7 cellular contexts compared by ENCODE assay signal in genomic region chr16:22546630-22547029, GRCh38. TPM values are rescaled to one million over a fixed set of nuclear protein-coding genes. Genes with fewer than 3 reads are reported as not detected.
DNase-seq lines count a peak whose midpoint lies in the region; ATAC-seq, FAIRE-seq and TF ChIP-seq lines count a peak whose summit lies in the region.
"Not testable (repeated sequence)": the region's sequence is repeated elsewhere in the genome, so short reads cannot be mapped to it uniquely, and the experiment has no call there.

No MANE protein-coding gene starts in this region.

- H3K4me3 ChIP-seq in A549; H7 (ENCODE audit: insufficient read depth, low read depth, low read length); Karpas-422 (ENCODE audit: low read length); K562; esophagus muscularis mucosa; osteoblast (ENCODE audit: insufficient read depth, low read length): not testable (repeated sequence)

- H3K27ac ChIP-seq in A549; Karpas-422 (ENCODE audit: low read length); K562 (ENCODE audit: extremely low read depth, low read depth, low read length); esophagus muscularis mucosa (replicated peaks in 1 of 4); osteoblast (ENCODE audit: low read depth, low read length): not testable (repeated sequence)

- not testable (repeated sequence) for H3K9me2 ChIP-seq in Karpas-422 (replicated peaks; ENCODE audit: insufficient read depth, low read length)

- CTCF ChIA-PET in A549 (lab: Yijun Ruan, JAX); K562 (lab: Yijun Ruan, JAX; ENCODE audit: low intra/inter-chr PET ratio): not testable (repeated sequence)

- in situ Hi-C loops in K562 (cut with MboI) = not testable (repeated sequence)

- POLR2A ChIA-PET in A549 (lab: Yijun Ruan, JAX); K562 (lab: Yijun Ruan, JAX): not testable (repeated sequence)

- not testable (repeated sequence) for H3K9me3 ChIP-seq in A549; Karpas-422 (ENCODE audit: low read length); K562 (replicated peaks; ENCODE audit: control insufficient read depth, insufficient read depth, low read depth, low read length); esophagus muscularis mucosa; osteoblast (ENCODE audit: low read depth, low read length)

- intact Hi-C loops in K562 (cut with micrococcal nuclease); esophagus muscularis mucosa (cut with DNase I): not testable (repeated sequence)

- not testable (repeated sequence) for H3K27me3 ChIP-seq in H7 (ENCODE audit: control insufficient read depth, insufficient read depth, low read length); Karpas-422 (ENCODE audit: low read length); K562 (ENCODE audit: control insufficient read depth in 2 of 2, insufficient read depth in 2 of 2, low read length in 2 of 2); esophagus muscularis mucosa; osteoblast (ENCODE audit: insufficient read depth, low read length)

- not testable (repeated sequence) for DNase-seq in A549 (ENCODE audit: low read depth in 1 of 2, low spot score in 1 of 2)
- DNase-seq in H7 (peak; percentile 1), Karpas-422 (peak; percentile 40), RPMI7951 (ENCODE audit: low read depth) (peak; percentile 2), K562 (ENCODE audit: extremely low read depth in 1 of 4, low spot score in 3 of 4) (peak in 3 of 4 experiments; percentile 3 to 11 (median 6)), esophagus muscularis mucosa (ENCODE audit: extremely low spot score) (peak; percentile 53), osteoblast (ENCODE audit: insufficient read length, low spot score, missing footprints) (peak; percentile 26)

- H3K4me2 ChIP-seq in A549; Karpas-422 (ENCODE audit: low read depth, low read length, poor library complexity, severe bottlenecking); K562 (ENCODE audit: insufficient read depth, low read length); osteoblast (ENCODE audit: insufficient read depth, low read length): not testable (repeated sequence)

- peak in 1 of 2 experiments; percentile 39; a peak in 2 of 6 replicates for ATAC-seq in A549
- ATAC-seq in K562 = not testable (repeated sequence)

- H2AFZ ChIP-seq in Karpas-422 (ENCODE audit: low read length); K562 (ENCODE audit: low read depth, low read length); osteoblast (ENCODE audit: low read length): not testable (repeated sequence)

- not testable (repeated sequence) for H3K9ac ChIP-seq in Karpas-422 (ENCODE audit: low read length); K562 (ENCODE audit: insufficient read depth in 1 of 2, low read depth in 2 of 2, low read length in 2 of 2)

- TF ChIP-seq EP300 in A549 (IDR thresholded peaks at IDR 0.05); K562 (IDR thresholded peaks at IDR 0.05; ENCODE audit: low read length); esophagus muscularis mucosa (IDR thresholded peaks at IDR 0.05): not testable (repeated sequence)

- H3K4me1 ChIP-seq in A549; Karpas-422 (ENCODE audit: low read length); K562 (replicated peaks in 1 of 2; ENCODE audit: control insufficient read depth in 2 of 2, insufficient read depth in 2 of 2, low read length in 2 of 2); esophagus muscularis mucosa; osteoblast (ENCODE audit: insufficient read depth, low read length): not testable (repeated sequence)

- H3K9me1 ChIP-seq in K562 (ENCODE audit: control insufficient read depth, insufficient read depth, low read length) = not testable (repeated sequence)

- WGBS in A549 (ENCODE audit: missing lambda C conversion rate) = 33% methylated on average over 2 of the region's 2 CpGs
- 0% methylated on average over 2 of the region's 2 CpGs for WGBS in K562 (ENCODE audit: insufficient coverage, low coverage, missing lambda C conversion rate)
- WGBS in esophagus muscularis mucosa = 75% methylated on average over 2 of the region's 2 CpGs

- H4K20me1 ChIP-seq in Karpas-422 (ENCODE audit: insufficient read depth, low read depth, low read length); K562 (replicated peaks; ENCODE audit: control insufficient read depth, insufficient read depth, low read length); osteoblast (ENCODE audit: insufficient read depth, low read length): not testable (repeated sequence)

- not testable (repeated sequence) for FAIRE-seq in A549 (lab: Jason Lieb, UNC); K562 (lab: Jason Lieb, UNC)

- TF ChIP-seq POLR2A in A549 (IDR thresholded peaks at IDR 0.05; ENCODE audit: low read length); K562 (conservative IDR thresholded peaks at IDR 0.05); esophagus muscularis mucosa (IDR thresholded peaks at IDR 0.05; ENCODE audit: low read depth): not testable (repeated sequence)

- not testable (repeated sequence) for BruUV-seq in K562 (replicated peaks; lab: Mats Ljungman, UMichigan)

- TF ChIP-seq RAD21 in A549 (conservative IDR thresholded peaks at IDR 0.05 in 1 of 2, IDR thresholded peaks at IDR 0.05 in 1 of 2); K562 (CRISPR knock-in tag; conservative IDR thresholded peaks at IDR 0.05 in 1 of 2, IDR thresholded peaks at IDR 0.05 in 1 of 2): not testable (repeated sequence)

- not testable (repeated sequence) for TF ChIP-seq CTCF in A549 (IDR thresholded peaks at IDR 0.05); K562 (IDR thresholded peaks at IDR 0.05 in 2 of 3, conservative IDR thresholded peaks at IDR 0.05 in 1 of 3; ENCODE audit: insufficient read depth in 2 of 3, low read depth in 1 of 3, low read length in 3 of 3); esophagus muscularis mucosa (IDR thresholded peaks at IDR 0.05); osteoblast (IDR thresholded peaks at IDR 0.05; ENCODE audit: extremely low read depth, low read depth, low read length)

- not testable (repeated sequence) for H3K36me3 ChIP-seq in H7 (replicated peaks; ENCODE audit: control insufficient read depth, insufficient read depth, low read length); Karpas-422 (ENCODE audit: insufficient read depth, low read length); K562 (ENCODE audit: control insufficient read depth, insufficient read depth, low read length); esophagus muscularis mucosa; osteoblast (ENCODE audit: insufficient read depth, low read length)

- not testable (repeated sequence) for H3K79me2 ChIP-seq in Karpas-422 (ENCODE audit: low read length); K562 (ENCODE audit: control insufficient read depth, insufficient read depth, low read length); osteoblast (ENCODE audit: insufficient read depth, low read length)

TF ChIP-seq in K562, 482 proteins besides CTCF, POLR2A, EP300 and RAD21 (continues in another document):
- 0 out of 2 replicates have a peak, but pooled peaks have one; percentile 22 for TF ChIP-seq RAD51 (IDR thresholded peaks at IDR 0.05; ENCODE audit: borderline replicate concordance, low read depth)
- peak; percentile 21 for TF ChIP-seq NFYB (IDR thresholded peaks at IDR 0.05; ENCODE audit: extremely low read depth, insufficient read length)

RNA-seq across cellular contexts. Expression of gene NPIPB5, which starts 35.9 kb away (rescaled TPM):
- polyA plus RNA-seq in A549 (2011; rRNA removed) = 24.9 and 32.7 TPM in 2 replicates
- 28.2 and 29.2 TPM in 2 replicates for polyA plus RNA-seq in A549 (2012; cell fraction: cytosol; rRNA removed)
- 245 and 252 TPM in 2 replicates for polyA plus RNA-seq in A549 (2012; cell fraction: nucleus; rRNA removed)
- 24.4 to 30.8 TPM (median 26.0 TPM) in 3 replicates for polyA plus RNA-seq in A549 (2017; fragmentation: RNase III; extraction: RNeasy Plus Mini Kit Qiagen cat#74134 plus additional on column Dnase treatment)
- 40.4 and 70.1 TPM in 2 replicates for polyA minus RNA-seq in A549 (2011; rRNA and poly(A)+ RNA removed)
- total RNA-seq in H7 (2014; rRNA removed; shearing (Covaris generic)) = 24.6 and 27.6 TPM in 2 replicates
- total RNA-seq in Karpas-422 (2014; rRNA removed; shearing (Covaris generic); ENCODE audit: low replicate concordance) = 109 and 207 TPM in 2 replicates
- 6.4 and 9.7 TPM in 2 replicates for total RNA-seq in RPMI7951 (2014; rRNA removed; shearing (Covaris generic))
- 926 and 2,787 TPM in 2 replicates for total RNA-seq in K562 (2011; cell fraction: chromatin; rRNA removed; ENCODE audit: low replicate concordance)
- total RNA-seq in K562 (2011; cell fraction: nucleolus; rRNA removed) = 309 and 455 TPM in 2 replicates
- total RNA-seq in K562 (2011; cell fraction: nucleoplasm; rRNA removed) = 981 and 1,262 TPM in 2 replicates
- total RNA-seq in K562 (2014; rRNA removed) = 26.0 and 28.4 TPM in 2 replicates
- total RNA-seq in K562 (2014; rRNA removed; fragmentation: Illumina TruSeq; extraction: Trizol) = 104 and 117 TPM in 2 replicates
- total RNA-seq in K562 (2015; rRNA removed; fragmentation: Illumina TruSeq; extraction: Trizol) = 71.2 and 81.4 TPM in 2 replicates
- total RNA-seq in K562 (2021) = 98.1 and 118 TPM in 2 replicates
- polyA plus RNA-seq in K562 (2011; rRNA removed) = 43.9 and 59.4 TPM in 2 replicates
- 20.1 and 26.0 TPM in 2 replicates for polyA plus RNA-seq in K562 (2011; cell fraction: cytosol; rRNA removed)
- 120 and 309 TPM in 2 replicates for polyA plus RNA-seq in K562 (2011; cell fraction: nucleus; rRNA removed)
- polyA plus RNA-seq in K562 (2012) = 41.8 and 66.8 TPM in 2 replicates
- polyA plus RNA-seq in K562 (2014; fragmentation: Illumina TruSeq; extraction: Trizol) = 66.4 and 94.6 TPM in 2 replicates
- polyA plus RNA-seq in K562 (2014; fragmentation: Nextera tagmentation; extraction: Ambion mirVana) = 1 to 10 TPM; 4.6 to 8.5 TPM
- 73.4 and 80.1 TPM in 2 replicates for polyA plus RNA-seq in K562 (2014; rRNA removed)
- polyA minus RNA-seq in K562 (2011; rRNA and poly(A)+ RNA removed) = 160 and 202 TPM in 2 replicates
- polyA minus RNA-seq in K562 (2011; cell fraction: cytosol; rRNA and poly(A)+ RNA removed) = 47.8 and 49.0 TPM in 2 replicates
- polyA minus RNA-seq in K562 (2011; cell fraction: nucleus; rRNA and poly(A)+ RNA removed) = 191 and 201 TPM in 2 replicates
- total RNA-seq in esophagus muscularis mucosa = 100 to 1,000 TPM in 1 of 4 donors, 10 to 100 TPM in 3; 41.8 to 199 (median 77.1) TPM
- 169 TPM in 2 replicates for total RNA-seq in osteoblast
